In the genomic region with DNA sequence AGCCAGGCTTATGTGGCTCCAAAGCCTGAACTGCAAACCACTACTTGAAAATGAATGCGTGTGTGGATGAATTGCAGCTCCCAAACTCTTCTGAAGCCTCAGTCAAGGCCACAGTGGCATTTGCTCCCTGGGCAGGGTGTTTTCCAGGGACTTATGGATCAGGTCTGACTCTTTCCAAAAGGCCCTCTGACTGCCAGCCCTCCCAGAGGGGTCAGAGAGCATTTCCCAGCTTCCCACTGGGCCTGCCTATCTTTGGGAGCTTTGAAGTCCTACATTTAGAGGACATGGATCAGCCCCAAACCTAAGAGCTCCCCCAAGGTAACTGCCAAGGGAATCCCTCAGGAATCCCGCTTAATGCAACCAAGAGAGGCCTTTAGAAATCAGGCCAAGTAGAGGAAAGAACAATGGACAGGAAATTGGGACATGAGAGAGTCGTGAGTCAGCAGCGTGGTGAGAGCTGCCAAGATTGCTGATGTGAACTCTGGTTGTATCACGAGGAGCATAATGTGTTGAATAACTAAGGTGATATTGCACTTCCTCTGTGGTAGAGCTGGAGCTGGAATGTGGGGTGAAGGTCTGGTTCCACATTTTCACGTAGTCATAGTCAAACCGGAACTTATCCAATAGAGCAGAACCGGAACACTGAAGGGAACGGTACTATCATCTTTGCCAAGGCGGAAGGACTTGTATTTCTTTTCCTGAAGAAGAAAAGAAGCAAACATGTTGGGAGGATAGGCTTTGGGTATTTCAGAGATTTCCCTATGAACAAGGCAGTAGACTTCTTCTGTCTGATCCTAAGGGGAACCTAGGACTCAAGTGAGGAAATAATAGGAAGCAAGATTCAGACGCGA, we compare ENCODE assay signal across 8 cellular contexts.
A peak's percentile ranks its signal among the peaks of the same experiment; 100 is the strongest.
DNase-seq lines count a peak whose midpoint lies in the region; ATAC-seq and TF ChIP-seq lines count a peak whose summit lies in the region.

No MANE protein-coding gene starts in this region.

- H3K4me3 ChIP-seq in heart left ventricle = no peak overlapping the region
- H3K4me3 ChIP-seq in CD8-positive, alpha-beta T cell (ENCODE audit: low read depth, low read length) = no peak overlapping the region

- intact Hi-C loops in heart left ventricle (cut with DNase I) = loop anchor here in 4 of 10 donors (5.0 kb wide), 3 partner anchors 61 to 96 kb away; no protein-coding TSS in a partner anchor
- intact Hi-C loops in sciatic nerve (cut with DNase I) = no loop called here
- intact Hi-C loops in CD8-positive, alpha-beta T cell (cut with DNase I, micrococcal nuclease) = no loop called here

- TF ChIP-seq CTCF in VCaP (conservative IDR thresholded peaks at IDR 0.05) = no peak
- no peak for TF ChIP-seq CTCF in heart left ventricle (IDR thresholded peaks at IDR 0.05)
- TF ChIP-seq CTCF in CD8-positive, alpha-beta T cell (IDR thresholded peaks at IDR 0.05) = no peak

- DNase-seq in DMS53 (lab: John Stamatoyannopoulos, UW) (peak; percentile 90), LoVo (ENCODE audit: low spot score) (peak; percentile 88), heart left ventricle (peak; percentile 65 to 87 (median 72)), sciatic nerve (ENCODE audit: low spot score) (peak; percentile 78), HuH-7 (ENCODE audit: low spot score) (no peak)
- DNase-seq in CD8-positive, alpha-beta T cell = no peak
- DNase-seq in activated T-cell treated with anti-CD3 and anti-CD28 coated beads, Interleukin-2, amount 50 U/mL, for 72 hours = no peak

- no peak overlapping the region for H3K4me3 Mint-ChIP-seq in CD8-positive, alpha-beta T cell
- no peak overlapping the region for H3K4me3 Mint-ChIP-seq in activated T-cell treated with anti-CD3 and anti-CD28 coated beads, Interleukin-2, amount 50 U/mL, for 72 hours

- no peaks in the 10 kb centered on the region for H3K36me3 Mint-ChIP-seq in CD8-positive, alpha-beta T cell
- H3K36me3 Mint-ChIP-seq in activated T-cell treated with anti-CD3 and anti-CD28 coated beads, Interleukin-2, amount 50 U/mL, for 72 hours (ENCODE audit: insufficient read depth in 2 of 2) = peaks cover 0 to 2% of the 10 kb centered on the region in 2 donors

- H3K27ac Mint-ChIP-seq in CD8-positive, alpha-beta T cell = no peak overlapping the region
- no peak overlapping the region for H3K27ac Mint-ChIP-seq in activated T-cell treated with anti-CD3 and anti-CD28 coated beads, Interleukin-2, amount 50 U/mL, for 72 hours

- no peaks in the 10 kb centered on the region for H3K36me3 ChIP-seq in heart left ventricle
- no peaks in the 10 kb centered on the region for H3K36me3 ChIP-seq in CD8-positive, alpha-beta T cell (ENCODE audit: insufficient read depth, low read length)

- no peak for TF ChIP-seq POLR2A in heart left ventricle (IDR thresholded peaks at IDR 0.05)

- ATAC-seq in heart left ventricle (peak; percentile 38 to 85 (median 73)), sciatic nerve (peak; percentile 36)
- no peak for ATAC-seq in CD8-positive, alpha-beta T cell
- no peak for ATAC-seq in activated T-cell treated with anti-CD3 and anti-CD28 coated beads, Interleukin-2, amount 50 U/mL, for 72 hours (replicated peaks in 1 of 2)

- H3K27me3 Mint-ChIP-seq in CD8-positive, alpha-beta T cell (ENCODE audit: low read depth) = no peaks in the 10 kb centered on the region
- no peaks in the 10 kb centered on the region for H3K27me3 Mint-ChIP-seq in activated T-cell treated with anti-CD3 and anti-CD28 coated beads, Interleukin-2, amount 50 U/mL, for 72 hours (ENCODE audit: low read depth)

- H3K9me3 ChIP-seq in heart left ventricle = no peaks in the 10 kb centered on the region
- H3K9me3 ChIP-seq in CD8-positive, alpha-beta T cell (ENCODE audit: low read length) = no peaks in the 10 kb centered on the region

- H3K27ac ChIP-seq in VCaP = peak overlapping the region; percentile 96; the same call in 1 of the 2 replicates
- peak overlapping the region; percentile 11 to 85 (median 70) for H3K27ac ChIP-seq in heart left ventricle
- no peak overlapping the region for H3K27ac ChIP-seq in CD8-positive, alpha-beta T cell (ENCODE audit: low read depth, low read length)

- peaks cover 46% of the 10 kb centered on the region for H3K4me1 Mint-ChIP-seq in CD8-positive, alpha-beta T cell (ENCODE audit: low read depth)
- peaks cover 55% of the 10 kb centered on the region for H3K4me1 Mint-ChIP-seq in activated T-cell treated with anti-CD3 and anti-CD28 coated beads, Interleukin-2, amount 50 U/mL, for 72 hours (ENCODE audit: low read depth)

- H3K27me3 ChIP-seq in heart left ventricle = no peaks in the 10 kb centered on the region
- no peaks in the 10 kb centered on the region for H3K27me3 ChIP-seq in CD8-positive, alpha-beta T cell (ENCODE audit: insufficient read depth, low read length)

- POLR2A ChIA-PET in CD8-positive, alpha-beta T cell (lab: Charles Lee) = no interaction called here

- CTCF ChIA-PET in CD8-positive, alpha-beta T cell (lab: Charles Lee) = interaction anchor here (0.6 to 1.7 kb wide), 3 partner anchors 27 to 67 kb away, joined by 3 read pairs; no protein-coding TSS in a partner anchor

- no peaks in the 10 kb centered on the region for H3K9me3 Mint-ChIP-seq in CD8-positive, alpha-beta T cell
- no peaks in the 10 kb centered on the region for H3K9me3 Mint-ChIP-seq in activated T-cell treated with anti-CD3 and anti-CD28 coated beads, Interleukin-2, amount 50 U/mL, for 72 hours

- H3K4me1 ChIP-seq in heart left ventricle = peaks cover 5 to 73% (median 43%) of the 10 kb centered on the region in 12 donors
- peaks cover 31% of the 10 kb centered on the region for H3K4me1 ChIP-seq in CD8-positive, alpha-beta T cell (ENCODE audit: insufficient read depth, low read length)

- 47 to 55% (median 55%) methylated on average over 12 of the region's 12 CpGs for WGBS in heart left ventricle, 4 donors

Comparison
In these comparisons a context has a peak if more than half of its experiments do, and no peak if none do; other contexts are left out.
1. DNase-seq: peak in DMS53 (single experiment), LoVo (single experiment), heart left ventricle (5 of 5) and sciatic nerve (single experiment); none in CD8-positive, alpha-beta T cell (0 of 7), activated T-cell treated with anti-CD3 and anti-CD28 coated beads, Interleukin-2, amount 50 U/mL, for 72 hours (0 of 2) and HuH-7 (single experiment).
2. ATAC-seq: peak in heart left ventricle (4 of 4) and sciatic nerve (single experiment); none in CD8-positive, alpha-beta T cell (single experiment) and activated T-cell treated with anti-CD3 and anti-CD28 coated beads, Interleukin-2, amount 50 U/mL, for 72 hours (0 of 2).